Comparison of ENCODE assay signal across 1 cellular context in the genomic region with DNA sequence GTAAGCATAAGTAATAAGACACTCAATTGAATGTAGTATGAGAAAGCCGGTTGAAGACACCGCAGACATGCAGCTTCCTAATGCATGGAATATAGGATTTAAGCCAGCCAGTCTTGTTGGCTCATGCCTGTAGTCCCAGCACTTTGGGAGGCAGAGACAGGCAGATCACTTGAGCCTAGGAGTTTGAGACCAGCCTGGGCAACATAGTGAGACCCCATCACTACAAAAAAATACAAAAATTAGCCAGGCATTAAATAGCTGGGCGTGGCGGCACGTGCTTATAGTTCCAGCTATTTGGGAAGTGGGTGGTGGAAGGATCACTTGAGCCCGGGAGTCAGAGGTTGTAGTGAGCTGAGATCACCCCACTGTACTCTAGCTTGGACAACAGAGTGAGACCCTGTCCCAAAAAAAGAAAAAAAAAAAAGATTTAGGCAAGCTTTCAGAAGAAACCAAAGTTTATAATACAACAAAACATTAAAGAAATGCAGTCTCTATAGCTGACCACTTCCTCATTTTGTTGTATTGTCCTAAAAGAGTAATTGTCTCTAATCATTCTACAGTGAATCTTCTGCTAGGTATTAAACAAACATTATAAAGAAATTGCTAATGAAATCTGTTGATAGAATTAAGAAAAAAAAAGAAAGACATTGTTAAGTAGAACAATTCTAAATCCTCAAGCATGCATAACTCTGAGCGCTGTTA.
TF ChIP-seq lines count a peak whose summit lies in the region.

No MANE protein-coding gene starts in this region.

TF ChIP-seq in K562, 482 proteins besides CTCF, POLR2A, EP300 and RAD21 (continued from another document):
- TF ChIP-seq, protein P1, sequence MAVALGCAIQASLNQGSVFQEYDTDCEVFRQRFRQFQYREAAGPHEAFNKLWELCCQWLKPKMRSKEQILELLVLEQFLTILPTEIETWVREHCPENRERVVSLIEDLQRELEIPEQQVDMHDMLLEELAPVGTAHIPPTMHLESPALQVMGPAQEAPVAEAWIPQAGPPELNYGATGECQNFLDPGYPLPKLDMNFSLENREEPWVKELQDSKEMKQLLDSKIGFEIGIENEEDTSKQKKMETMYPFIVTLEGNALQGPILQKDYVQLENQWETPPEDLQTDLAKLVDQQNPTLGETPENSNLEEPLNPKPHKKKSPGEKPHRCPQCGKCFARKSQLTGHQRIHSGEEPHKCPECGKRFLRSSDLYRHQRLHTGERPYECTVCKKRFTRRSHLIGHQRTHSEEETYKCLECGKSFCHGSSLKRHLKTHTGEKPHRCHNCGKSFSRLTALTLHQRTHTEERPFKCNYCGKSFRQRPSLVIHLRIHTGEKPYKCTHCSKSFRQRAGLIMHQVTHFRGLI (CRISPR knock-in tag; IDR thresholded peaks at IDR 0.05), result no peak
- TF ChIP-seq TEAD2 (tag; IDR thresholded peaks at IDR 0.05) (no peak), BDP1 (IDR thresholded peaks at IDR 0.05; ENCODE audit: insufficient read depth, insufficient read length) (no peak), ZNF121 (CRISPR knock-in tag; conservative IDR thresholded peaks at IDR 0.05) (peak; percentile 70), NELFE (IDR thresholded peaks at IDR 0.05; ENCODE audit: insufficient read depth, insufficient read length) (no peak), SPI1 (IDR thresholded peaks at IDR 0.05; ENCODE audit: borderline replicate concordance, low read depth, low read length) (peak; percentile 58; the same call in 1 of the 2 replicates), STAT5B (CRISPR knock-in tag; IDR thresholded peaks at IDR 0.05) (no peak)
- TF ChIP-seq, protein P2, sequence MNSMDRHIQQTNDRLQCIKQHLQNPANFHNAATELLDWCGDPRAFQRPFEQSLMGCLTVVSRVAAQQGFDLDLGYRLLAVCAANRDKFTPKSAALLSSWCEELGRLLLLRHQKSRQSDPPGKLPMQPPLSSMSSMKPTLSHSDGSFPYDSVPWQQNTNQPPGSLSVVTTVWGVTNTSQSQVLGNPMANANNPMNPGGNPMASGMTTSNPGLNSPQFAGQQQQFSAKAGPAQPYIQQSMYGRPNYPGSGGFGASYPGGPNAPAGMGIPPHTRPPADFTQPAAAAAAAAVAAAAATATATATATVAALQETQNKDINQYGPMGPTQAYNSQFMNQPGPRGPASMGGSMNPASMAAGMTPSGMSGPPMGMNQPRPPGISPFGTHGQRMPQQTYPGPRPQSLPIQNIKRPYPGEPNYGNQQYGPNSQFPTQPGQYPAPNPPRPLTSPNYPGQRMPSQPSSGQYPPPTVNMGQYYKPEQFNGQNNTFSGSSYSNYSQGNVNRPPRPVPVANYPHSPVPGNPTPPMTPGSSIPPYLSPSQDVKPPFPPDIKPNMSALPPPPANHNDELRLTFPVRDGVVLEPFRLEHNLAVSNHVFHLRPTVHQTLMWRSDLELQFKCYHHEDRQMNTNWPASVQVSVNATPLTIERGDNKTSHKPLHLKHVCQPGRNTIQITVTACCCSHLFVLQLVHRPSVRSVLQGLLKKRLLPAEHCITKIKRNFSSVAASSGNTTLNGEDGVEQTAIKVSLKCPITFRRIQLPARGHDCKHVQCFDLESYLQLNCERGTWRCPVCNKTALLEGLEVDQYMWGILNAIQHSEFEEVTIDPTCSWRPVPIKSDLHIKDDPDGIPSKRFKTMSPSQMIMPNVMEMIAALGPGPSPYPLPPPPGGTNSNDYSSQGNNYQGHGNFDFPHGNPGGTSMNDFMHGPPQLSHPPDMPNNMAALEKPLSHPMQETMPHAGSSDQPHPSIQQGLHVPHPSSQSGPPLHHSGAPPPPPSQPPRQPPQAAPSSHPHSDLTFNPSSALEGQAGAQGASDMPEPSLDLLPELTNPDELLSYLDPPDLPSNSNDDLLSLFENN (IDR thresholded peaks at IDR 0.05; ENCODE audit: low read depth in 2 of 2, low read length in 2 of 2), result no peak
- TF ChIP-seq, protein P3, sequence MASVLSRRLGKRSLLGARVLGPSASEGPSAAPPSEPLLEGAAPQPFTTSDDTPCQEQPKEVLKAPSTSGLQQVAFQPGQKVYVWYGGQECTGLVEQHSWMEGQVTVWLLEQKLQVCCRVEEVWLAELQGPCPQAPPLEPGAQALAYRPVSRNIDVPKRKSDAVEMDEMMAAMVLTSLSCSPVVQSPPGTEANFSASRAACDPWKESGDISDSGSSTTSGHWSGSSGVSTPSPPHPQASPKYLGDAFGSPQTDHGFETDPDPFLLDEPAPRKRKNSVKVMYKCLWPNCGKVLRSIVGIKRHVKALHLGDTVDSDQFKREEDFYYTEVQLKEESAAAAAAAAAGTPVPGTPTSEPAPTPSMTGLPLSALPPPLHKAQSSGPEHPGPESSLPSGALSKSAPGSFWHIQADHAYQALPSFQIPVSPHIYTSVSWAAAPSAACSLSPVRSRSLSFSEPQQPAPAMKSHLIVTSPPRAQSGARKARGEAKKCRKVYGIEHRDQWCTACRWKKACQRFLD (CRISPR knock-in tag; IDR thresholded peaks at IDR 0.05), result no peak
